ENCODE assay signal across 11 cellular contexts in genomic region chr3:51620543-51620942, GRCh38. TPM values are rescaled to one million over a fixed set of nuclear protein-coding genes. Genes with fewer than 3 reads are reported as not detected.
A peak's percentile ranks its signal among the peaks of the same experiment; 100 is the strongest.
DNase-seq lines count a peak whose midpoint lies in the region; ATAC-seq and TF ChIP-seq lines count a peak whose summit lies in the region.
"Had no signal": no experiment of that assay in that cellular context is flagged by ENCODE, and none has a peak within 500 bp of the region (broad histone marks: within the 10 kb centered on the region; RNA-seq: fewer than 3 reads in every experiment).

No MANE protein-coding gene starts in this region.

- no peaks in the 10 kb centered on the region for H3K9me3 Mint-ChIP-seq in T-cell
- H3K9me3 Mint-ChIP-seq: brain had no signal

- H3K27me3 Mint-ChIP-seq in T-cell = no peaks in the 10 kb centered on the region
- H3K27me3 Mint-ChIP-seq: brain had no signal

- CTCF ChIA-PET in T-cell (lab: Charles Lee) = no interaction called here

- intact Hi-C loops in sciatic nerve (cut with DNase I) = no loop called here

- H3K27ac Mint-ChIP-seq in T-cell = peak overlapping the region; percentile 17 to 25

- ATAC-seq in T-cell (replicated peaks in 1 of 4) (no peak), sciatic nerve (peak; percentile 83), GM18505 (IDR thresholded peaks at IDR 0.05; ENCODE audit: unreplicated experiment) (no peak)

- TF ChIP-seq CTCF in foreskin fibroblast (IDR thresholded peaks at IDR 0.05; ENCODE audit: low read depth, low read length) = no peak

- peak; percentile 60 for DNase-seq in EH (ENCODE audit: low read depth)
- no peak for DNase-seq in T-cell
- DNase-seq in foreskin fibroblast = peak; percentile 64 to 81
- no peak for DNase-seq in sciatic nerve (ENCODE audit: low spot score)
- no peak for DNase-seq in medulla oblongata (ENCODE audit: extremely low spot score)
- DNase-seq in NCI-H524 treated with DMSO at 0.1 percent for 48 hours (lab: John Stamatoyannopoulos, UW) = no peak
- no peak for DNase-seq in occipital lobe (lab: John Stamatoyannopoulos, UW)
- DNase-seq: NCI-H1694, spleen had no signal

- peaks cover 12% of the 10 kb centered on the region for H3K36me3 Mint-ChIP-seq in T-cell
- H3K36me3 Mint-ChIP-seq: brain had no signal

- H3K4me1 Mint-ChIP-seq in T-cell = peaks cover 15 to 35% (median 24%) of the 10 kb centered on the region in 3 donors

- TF ChIP-seq POLR2A in GM18505 (IDR thresholded peaks at IDR 0.05; ENCODE audit: borderline replicate concordance, extremely low read depth, insufficient read depth, insufficient read length) = no peak

- POLR2A ChIA-PET in T-cell (lab: Charles Lee) = no interaction called here

- H3K4me3 Mint-ChIP-seq in T-cell = no peak overlapping the region
- H3K4me3 Mint-ChIP-seq: brain had no signal

- no peak overlapping the region for H3K4me3 ChIP-seq in foreskin fibroblast (ENCODE audit: low read depth in 1 of 2, low read length in 2 of 2)
- H3K4me3 ChIP-seq: spleen had no signal

RNA-seq across cellular contexts. Expression of gene TEX264, which starts 50.5 kb away (rescaled TPM):
- total RNA-seq in T-cell (10 to 100 TPM; 35.9 to 51.0 (median 47.0) TPM), sciatic nerve (35.8 TPM), occipital lobe (15.9 TPM)

Comparison
In these comparisons a context has a peak if more than half of its experiments do, and no peak if none do; other contexts are left out.
1. DNase-seq: peak in EH (single experiment) and foreskin fibroblast (2 of 2); none in T-cell (0 of 34), sciatic nerve (single experiment), medulla oblongata (single experiment), NCI-H524 treated with DMSO at 0.1 percent for 48 hours (single experiment) and occipital lobe (single experiment).